9 cellular contexts compared by ENCODE assay signal in the genomic region with DNA sequence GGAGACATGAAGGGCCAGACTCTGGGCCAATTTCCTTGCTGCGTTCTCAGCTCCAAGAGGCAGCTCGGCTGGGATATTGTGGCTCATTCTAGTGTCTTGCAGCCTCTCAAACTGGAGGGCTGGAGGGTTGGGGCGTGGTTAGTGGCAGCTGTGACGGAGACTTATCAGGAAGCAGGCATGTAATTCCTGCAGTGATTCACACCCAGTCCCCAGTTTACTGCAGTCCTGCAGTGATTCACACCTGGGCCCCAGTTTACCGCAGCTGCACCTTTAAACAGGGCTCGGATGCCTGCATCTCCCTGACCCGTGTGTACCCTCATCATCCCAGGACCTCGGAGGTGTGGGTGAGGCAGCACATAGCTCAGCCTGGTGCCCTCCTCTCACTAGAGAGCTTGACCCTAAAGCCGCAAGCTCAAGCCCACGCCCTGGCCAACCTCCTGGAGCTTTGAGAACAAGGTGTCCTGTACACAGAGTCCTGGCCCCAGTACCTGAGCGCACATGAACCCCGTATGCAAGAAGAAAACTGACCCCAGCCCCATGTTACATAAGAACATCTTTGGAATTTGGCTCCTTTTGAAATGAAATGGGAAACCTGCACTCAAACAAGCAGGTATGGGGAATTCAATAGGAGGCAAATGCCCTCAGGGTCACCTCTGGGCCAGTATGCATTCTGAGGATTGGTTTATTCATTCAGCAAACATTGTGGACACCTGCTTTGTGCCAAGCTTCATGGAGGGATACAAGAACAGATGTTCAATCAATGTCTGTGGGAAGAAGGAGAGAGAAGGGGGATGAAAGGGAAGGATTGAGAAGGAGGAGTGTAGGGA. TPM values are rescaled to one million over a fixed set of nuclear protein-coding genes. Genes with fewer than 3 reads are reported as not detected.
A peak's percentile ranks its signal among the peaks of the same experiment; 100 is the strongest.
DNase-seq lines count a peak whose midpoint lies in the region; ATAC-seq and TF ChIP-seq lines count a peak whose summit lies in the region.
"Had no signal": no experiment of that assay in that cellular context is flagged by ENCODE, and none has a peak within 500 bp of the region (broad histone marks: within the 10 kb centered on the region; RNA-seq: fewer than 3 reads in every experiment).

No MANE protein-coding gene starts in this region.

- peak overlapping the region; percentile 93 for H3K27ac Mint-ChIP-seq in WTC11
- H3K27ac Mint-ChIP-seq in stimulated activated naive CD8-positive, alpha-beta T cell treated with anti-CD3 and anti-CD28 coated beads, Interleukin-15, Interleukin-2, amounts not matched to agents 100 ng/mL and 50 ng/mL, for 24 hours: peak overlapping the region; percentile 81

- peaks cover 39% of the 10 kb centered on the region for H3K4me1 Mint-ChIP-seq in WTC11
- peaks cover 95% of the 10 kb centered on the region for H3K4me1 Mint-ChIP-seq in stimulated activated naive CD8-positive, alpha-beta T cell treated with anti-CD3 and anti-CD28 coated beads, Interleukin-15, Interleukin-2, amounts not matched to agents 100 ng/mL and 50 ng/mL, for 24 hours (ENCODE audit: low read depth)

- H3K4me3 Mint-ChIP-seq in WTC11: no peak overlapping the region
- no peak overlapping the region for H3K4me3 Mint-ChIP-seq in stimulated activated naive CD8-positive, alpha-beta T cell treated with anti-CD3 and anti-CD28 coated beads, Interleukin-15, Interleukin-2, amounts not matched to agents 100 ng/mL and 50 ng/mL, for 24 hours
- H3K4me3 Mint-ChIP-seq: neural crest cell had no signal

- 0 out of 2 replicates have a peak, but pooled peaks cover 3% of the 10 kb centered on the region for H3K36me3 Mint-ChIP-seq in WTC11
- H3K36me3 Mint-ChIP-seq in stimulated activated naive CD8-positive, alpha-beta T cell treated with anti-CD3 and anti-CD28 coated beads, Interleukin-15, Interleukin-2, amounts not matched to agents 100 ng/mL and 50 ng/mL, for 24 hours (ENCODE audit: low read depth): peaks cover 36% of the 10 kb centered on the region

- DNase-seq in activated effector memory CD4-positive, alpha-beta T cell treated with anti-CD3 and anti-CD28 coated beads, Interleukin-2, amount 50 U/mL, for 16 hours: peak; percentile 84
- no peak for DNase-seq in activated effector memory CD4-positive, alpha-beta T cell treated with Interleukin-2 at 50 U/mL for 16 hours
- DNase-seq in WTC11 (ENCODE audit: low spot score) (no peak), fibroblast of mammary gland (ENCODE audit: low read depth) (peak; percentile 2), NCI-H510A treated with DMSO at 0.1 percent for 48 hours (lab: John Stamatoyannopoulos, UW) (no peak)

- H3K9me3 Mint-ChIP-seq in WTC11: no peaks in the 10 kb centered on the region; the same call in 1 of the 2 replicates
- H3K9me3 Mint-ChIP-seq in stimulated activated naive CD8-positive, alpha-beta T cell treated with anti-CD3 and anti-CD28 coated beads, Interleukin-15, Interleukin-2, amounts not matched to agents 100 ng/mL and 50 ng/mL, for 24 hours: no peaks in the 10 kb centered on the region

- H3K4me3 ChIP-seq in fibroblast of mammary gland (ENCODE audit: control insufficient read depth, low read depth, low read length): no peak overlapping the region

- CTCF ChIA-PET in WTC11 (lab: Charles Lee): interaction anchor here (1.3 to 1.6 kb wide), 2 partner anchors 10 to 22 kb away, joined by 6 read pairs; no protein-coding TSS in a partner anchor

- POLR2A ChIA-PET in WTC11 (lab: Charles Lee): no interaction called here

- TF ChIP-seq CTCF in WTC11 (IDR thresholded peaks at IDR 0.05) (no peak), fibroblast of mammary gland (conservative IDR thresholded peaks at IDR 0.05; ENCODE audit: control insufficient read depth, insufficient read depth, low read depth, low read length) (no peak)

- H3K27me3 Mint-ChIP-seq in WTC11 (ENCODE audit: low read depth): no peaks in the 10 kb centered on the region; the same call in 1 of the 2 replicates
- no peaks in the 10 kb centered on the region for H3K27me3 Mint-ChIP-seq in stimulated activated naive CD8-positive, alpha-beta T cell treated with anti-CD3 and anti-CD28 coated beads, Interleukin-15, Interleukin-2, amounts not matched to agents 100 ng/mL and 50 ng/mL, for 24 hours

- ATAC-seq in WTC11 (peak; percentile 42), HG02870 (IDR thresholded peaks at IDR 0.05; ENCODE audit: unreplicated experiment) (no peak), HG03378 (IDR thresholded peaks at IDR 0.05; ENCODE audit: unreplicated experiment) (no peak)

TF ChIP-seq in WTC11, 78 proteins besides CTCF, POLR2A, EP300 and RAD21 (continues in another document):
- TF ChIP-seq ZBTB21 (CRISPR knock-in tag; IDR thresholded peaks at IDR 0.05; ENCODE audit: borderline replicate concordance) (no peak), MYBL2 (CRISPR knock-in tag; IDR thresholded peaks at IDR 0.05) (no peak), ATF1 (CRISPR knock-in tag; IDR thresholded peaks at IDR 0.05) (no peak), ESRRA (CRISPR knock-in tag; IDR thresholded peaks at IDR 0.05; ENCODE audit: borderline replicate concordance) (no peak)
- TF ChIP-seq, protein P1, sequence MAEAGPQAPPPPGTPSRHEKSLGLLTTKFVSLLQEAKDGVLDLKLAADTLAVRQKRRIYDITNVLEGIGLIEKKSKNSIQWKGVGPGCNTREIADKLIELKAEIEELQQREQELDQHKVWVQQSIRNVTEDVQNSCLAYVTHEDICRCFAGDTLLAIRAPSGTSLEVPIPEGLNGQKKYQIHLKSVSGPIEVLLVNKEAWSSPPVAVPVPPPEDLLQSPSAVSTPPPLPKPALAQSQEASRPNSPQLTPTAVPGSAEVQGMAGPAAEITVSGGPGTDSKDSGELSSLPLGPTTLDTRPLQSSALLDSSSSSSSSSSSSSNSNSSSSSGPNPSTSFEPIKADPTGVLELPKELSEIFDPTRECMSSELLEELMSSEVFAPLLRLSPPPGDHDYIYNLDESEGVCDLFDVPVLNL (CRISPR knock-in tag; IDR thresholded peaks at IDR 0.05; ENCODE audit: borderline replicate concordance, low read depth): no peak
- TF ChIP-seq, protein P2, sequence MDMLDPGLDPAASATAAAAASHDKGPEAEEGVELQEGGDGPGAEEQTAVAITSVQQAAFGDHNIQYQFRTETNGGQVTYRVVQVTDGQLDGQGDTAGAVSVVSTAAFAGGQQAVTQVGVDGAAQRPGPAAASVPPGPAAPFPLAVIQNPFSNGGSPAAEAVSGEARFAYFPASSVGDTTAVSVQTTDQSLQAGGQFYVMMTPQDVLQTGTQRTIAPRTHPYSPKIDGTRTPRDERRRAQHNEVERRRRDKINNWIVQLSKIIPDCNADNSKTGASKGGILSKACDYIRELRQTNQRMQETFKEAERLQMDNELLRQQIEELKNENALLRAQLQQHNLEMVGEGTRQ (CRISPR knock-in tag; IDR thresholded peaks at IDR 0.05): no peak
- TF ChIP-seq, protein P3, sequence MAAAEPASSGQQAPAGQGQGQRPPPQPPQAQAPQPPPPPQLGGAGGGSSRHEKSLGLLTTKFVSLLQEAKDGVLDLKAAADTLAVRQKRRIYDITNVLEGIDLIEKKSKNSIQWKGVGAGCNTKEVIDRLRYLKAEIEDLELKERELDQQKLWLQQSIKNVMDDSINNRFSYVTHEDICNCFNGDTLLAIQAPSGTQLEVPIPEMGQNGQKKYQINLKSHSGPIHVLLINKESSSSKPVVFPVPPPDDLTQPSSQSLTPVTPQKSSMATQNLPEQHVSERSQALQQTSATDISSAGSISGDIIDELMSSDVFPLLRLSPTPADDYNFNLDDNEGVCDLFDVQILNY (CRISPR knock-in tag; IDR thresholded peaks at IDR 0.05): no peak
- TF ChIP-seq, protein P4, sequence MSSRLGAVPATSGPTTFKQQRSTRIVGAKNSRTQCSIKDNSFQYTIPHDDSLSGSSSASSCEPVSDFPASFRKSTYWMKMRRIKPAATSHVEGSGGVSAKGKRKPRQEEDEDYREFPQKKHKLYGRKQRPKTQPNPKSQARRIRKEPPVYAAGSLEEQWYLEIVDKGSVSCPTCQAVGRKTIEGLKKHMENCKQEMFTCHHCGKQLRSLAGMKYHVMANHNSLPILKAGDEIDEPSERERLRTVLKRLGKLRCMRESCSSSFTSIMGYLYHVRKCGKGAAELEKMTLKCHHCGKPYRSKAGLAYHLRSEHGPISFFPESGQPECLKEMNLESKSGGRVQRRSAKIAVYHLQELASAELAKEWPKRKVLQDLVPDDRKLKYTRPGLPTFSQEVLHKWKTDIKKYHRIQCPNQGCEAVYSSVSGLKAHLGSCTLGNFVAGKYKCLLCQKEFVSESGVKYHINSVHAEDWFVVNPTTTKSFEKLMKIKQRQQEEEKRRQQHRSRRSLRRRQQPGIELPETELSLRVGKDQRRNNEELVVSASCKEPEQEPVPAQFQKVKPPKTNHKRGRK (CRISPR knock-in tag; IDR thresholded peaks at IDR 0.05; ENCODE audit: borderline replicate concordance): no peak
- TF ChIP-seq, protein P5, sequence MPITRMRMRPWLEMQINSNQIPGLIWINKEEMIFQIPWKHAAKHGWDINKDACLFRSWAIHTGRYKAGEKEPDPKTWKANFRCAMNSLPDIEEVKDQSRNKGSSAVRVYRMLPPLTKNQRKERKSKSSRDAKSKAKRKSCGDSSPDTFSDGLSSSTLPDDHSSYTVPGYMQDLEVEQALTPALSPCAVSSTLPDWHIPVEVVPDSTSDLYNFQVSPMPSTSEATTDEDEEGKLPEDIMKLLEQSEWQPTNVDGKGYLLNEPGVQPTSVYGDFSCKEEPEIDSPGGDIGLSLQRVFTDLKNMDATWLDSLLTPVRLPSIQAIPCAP (CRISPR knock-in tag; IDR thresholded peaks at IDR 0.05): no peak

RNA-seq across cellular contexts. Expression of a gene that starts 55.3 kb away (rescaled TPM):
- 57.7 to 66.9 TPM (median 58.3 TPM) in 3 replicates for total RNA-seq in WTC11 (2021)

Comparison
In these comparisons a context has a peak if more than half of its experiments do, and no peak if none do; other contexts are left out.
1. DNase-seq: peak in activated effector memory CD4-positive, alpha-beta T cell treated with anti-CD3 and anti-CD28 coated beads, Interleukin-2, amount 50 U/mL, for 16 hours (single experiment) and fibroblast of mammary gland (single experiment); none in activated effector memory CD4-positive, alpha-beta T cell treated with Interleukin-2 at 50 U/mL for 16 hours (single experiment), WTC11 (single experiment) and NCI-H510A treated with DMSO at 0.1 percent for 48 hours (single experiment).